In the genomic region with DNA sequence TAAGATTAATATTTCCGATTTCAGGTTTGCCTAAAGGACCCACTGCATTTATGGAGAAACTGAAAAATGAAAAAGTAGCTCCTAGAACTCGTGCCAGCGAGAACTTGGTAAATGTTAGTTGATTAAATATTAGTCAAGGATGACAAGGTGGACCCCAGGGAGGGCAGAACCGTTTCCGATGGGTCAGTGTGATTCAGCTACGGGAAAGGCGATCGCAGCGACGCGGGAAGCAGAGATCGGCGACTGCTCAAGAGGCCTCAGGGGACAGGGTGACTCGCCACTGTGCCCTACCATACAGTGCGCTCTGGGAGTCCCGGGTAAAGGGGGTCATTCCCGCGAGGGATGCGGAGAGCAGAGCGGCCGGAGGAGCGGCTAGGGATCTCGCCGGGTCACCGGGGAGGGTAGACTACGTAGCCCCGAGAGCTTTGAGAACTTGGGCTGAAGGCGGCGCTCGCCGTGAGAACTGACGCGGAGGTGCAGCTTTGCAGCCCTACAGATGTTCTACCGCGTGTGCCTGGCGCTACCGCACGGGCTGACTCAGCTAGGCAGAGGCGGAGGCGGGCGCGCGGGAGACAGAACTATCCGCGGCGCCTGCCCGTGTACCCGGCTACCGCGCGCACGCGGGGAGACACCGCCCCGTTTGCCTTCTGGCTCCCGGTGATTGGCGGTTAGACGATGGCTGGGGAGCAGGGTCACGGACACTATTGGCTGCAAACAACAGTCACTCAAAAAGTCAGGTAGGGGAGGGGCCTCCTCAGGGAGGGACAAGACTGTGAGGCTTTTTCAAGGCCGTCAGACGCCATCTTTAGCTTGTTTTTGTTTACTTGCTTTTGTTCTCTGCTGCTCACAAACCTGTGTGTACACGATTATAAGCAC, we compare ENCODE assay signal across 8 cellular contexts. TPM values are rescaled to one million over a fixed set of nuclear protein-coding genes. Genes with fewer than 3 reads are reported as not detected.
A peak's percentile ranks its signal among the peaks of the same experiment; 100 is the strongest.
DNase-seq lines count a peak whose midpoint lies in the region; ATAC-seq and TF ChIP-seq lines count a peak whose summit lies in the region.

No MANE protein-coding gene starts in this region.

- DNase-seq in Caco-2 (peak; percentile 97), HT1080 (ENCODE audit: low read depth) (peak; percentile 97), NOMO-1 treated with DMSO at 0.1 percent for 48 hours (lab: John Stamatoyannopoulos, UW; ENCODE audit: unreplicated experiment) (peak; percentile 98), endodermal cell (peak; percentile 98)
- DNase-seq in activated CD8-positive, alpha-beta memory T cell treated with anti-CD3 and anti-CD28 coated beads, Interleukin-2, amount 50 U/mL, for 1 hour (ENCODE audit: extremely low read depth): peak; percentile 92
- peak; percentile 95 to 97 for DNase-seq in stimulated activated CD8-positive, alpha-beta memory T cell treated with anti-CD3 and anti-CD28 coated beads, Interleukin-15, amount 100 ng/mL, for 4 hours (ENCODE audit: low read depth in 2 of 2)

- CTCF ChIA-PET in Caco-2 (lab: Charles Lee): interaction anchor here (0.6 to 2.5 kb wide), 20 partner anchors 9 to 437 kb away, joined by 3 to 43 read pairs (median 5); a partner anchor contains a TSS

- peaks cover 21% of the 10 kb centered on the region for H3K36me3 Mint-ChIP-seq in Caco-2 (ENCODE audit: insufficient read depth, unreplicated experiment)
- no peaks in the 10 kb centered on the region for H3K36me3 Mint-ChIP-seq in endodermal cell (ENCODE audit: low read depth)

- no peaks in the 10 kb centered on the region for H3K9me3 ChIP-seq in Caco-2
- no peaks in the 10 kb centered on the region for H3K9me3 ChIP-seq in endodermal cell (ENCODE audit: control insufficient read depth, low read length)
- H3K9me3 ChIP-seq in mesodermal cell (ENCODE audit: control insufficient read depth, low read length): no peaks in the 10 kb centered on the region

- intact Hi-C loops in Caco-2 (cut with micrococcal nuclease; ENCODE audit: unreplicated experiment): loop anchor here (1.0 to 2.0 kb wide), 2 partner anchors 28 to 50 kb away; a partner anchor contains a TSS

- H3K4me1 Mint-ChIP-seq in Caco-2 (ENCODE audit: low read depth, unreplicated experiment) (peaks cover 15% of the 10 kb centered on the region), endodermal cell (peaks cover 19% of the 10 kb centered on the region)

- POLR2A ChIA-PET in Caco-2 (lab: Charles Lee): interaction anchor here (0.5 to 2.2 kb wide), 17 partner anchors 8 to 549 kb away, joined by 3 to 25 read pairs (median 4); a partner anchor contains a TSS

- peak overlapping the region; percentile 99 for H3K27ac Mint-ChIP-seq in Caco-2 (ENCODE audit: unreplicated experiment)
- H3K27ac Mint-ChIP-seq in endodermal cell: peak overlapping the region; percentile 95

- no peaks in the 10 kb centered on the region for H3K9me3 Mint-ChIP-seq in Caco-2 (ENCODE audit: unreplicated experiment)
- peaks cover 3% of the 10 kb centered on the region for H3K9me3 Mint-ChIP-seq in endodermal cell

- peak overlapping the region; percentile 63 for H3K4me3 ChIP-seq in Caco-2 (ENCODE audit: low read depth, low read length)
- H3K4me3 ChIP-seq in endodermal cell (ENCODE audit: low read length): peak overlapping the region; percentile 92
- H3K4me3 ChIP-seq in mesodermal cell (ENCODE audit: extremely low read depth, insufficient read depth, low read length, poor library complexity, severe bottlenecking): peak overlapping the region; percentile 52

- BruUV-seq in Caco-2 (replicated peaks; lab: Mats Ljungman, UMichigan): TSS peak; percentile 6

- H3K9ac ChIP-seq in endodermal cell (ENCODE audit: extremely low read depth, low read length, poor library complexity, severe bottlenecking): peak overlapping the region; percentile 73

- ATAC-seq in GM21360 (IDR thresholded peaks at IDR 0.05; ENCODE audit: unreplicated experiment): peak; percentile 90

- H3K27ac ChIP-seq in endodermal cell (ENCODE audit: low read depth, low read length): peak overlapping the region; percentile 69
- H3K27ac ChIP-seq in mesodermal cell (ENCODE audit: low read depth, low read length, severe bottlenecking): peak overlapping the region; percentile 93

- H3K27me3 ChIP-seq in Caco-2 (replicated peaks; ENCODE audit: control insufficient read depth, insufficient read depth, low read length) (no peaks in the 10 kb centered on the region), endodermal cell (ENCODE audit: control insufficient read depth, insufficient read depth, low read length, poor library complexity, severe bottlenecking) (no peaks in the 10 kb centered on the region)

- peak; percentile 13 to 44 for TF ChIP-seq CTCF in Caco-2 (IDR thresholded peaks at IDR 0.05; ENCODE audit: insufficient read depth in 1 of 2, low read depth in 1 of 2, low read length in 1 of 2, severe bottlenecking in 1 of 2, unreplicated experiment in 1 of 2)
- TF ChIP-seq CTCF in endodermal cell (conservative IDR thresholded peaks at IDR 0.05): peak; percentile 58

- H3K27me3 Mint-ChIP-seq in Caco-2 (ENCODE audit: insufficient read depth, unreplicated experiment) (no peaks in the 10 kb centered on the region), endodermal cell (ENCODE audit: insufficient read depth) (no peaks in the 10 kb centered on the region)

- WGBS in endodermal cell (ENCODE audit: insufficient coverage in 1 of 2, insufficient read length in 1 of 2), 2 experiments: 0 to 1% methylated on average over 45 to 62 of the region's 62 CpGs
- WGBS in mesodermal cell (ENCODE audit: insufficient coverage in 2 of 2), 2 experiments: 0 to 2% methylated on average over 55 to 61 of the region's 62 CpGs

- H3K4me1 ChIP-seq in Caco-2 (peaks cover 14% of the 10 kb centered on the region), endodermal cell (ENCODE audit: control insufficient read depth, insufficient read depth, low read length) (peaks cover 4% of the 10 kb centered on the region), mesodermal cell (ENCODE audit: control insufficient read depth, insufficient read depth, low read length, poor library complexity, severe bottlenecking) (peaks cover 6% of the 10 kb centered on the region)

- no peaks in the 10 kb centered on the region for H3K36me3 ChIP-seq in Caco-2 (ENCODE audit: control insufficient read depth, insufficient read depth, low read length)
- H3K36me3 ChIP-seq in endodermal cell (ENCODE audit: control insufficient read depth, insufficient read depth, low read length): no peaks in the 10 kb centered on the region
- H3K36me3 ChIP-seq in mesodermal cell (ENCODE audit: control insufficient read depth, insufficient read depth, low read length): no peaks in the 10 kb centered on the region

- H3K4me3 Mint-ChIP-seq in Caco-2 (ENCODE audit: unreplicated experiment) (peak overlapping the region; percentile 100), endodermal cell (peak overlapping the region; percentile 79)

RNA-seq across cellular contexts. Expression of a gene that starts 3.2 kb away (rescaled TPM):
- total RNA-seq in Caco-2 (2022) (7.2 and 7.8 TPM in 2 replicates), endodermal cell (1 to 10 TPM; 7.0 to 9.4 TPM)
- 4.6 and 7.4 TPM in 2 replicates for total RNA-seq in HT1080 (2014; rRNA removed; shearing (Covaris generic))
- polyA plus RNA-seq in HT1080 (2015; cell fraction: cytosol; rRNA removed): 8.8 and 10.7 TPM in 2 replicates
- polyA plus RNA-seq in HT1080 (2015; cell fraction: nucleus; rRNA removed): 6.9 and 11.2 TPM in 2 replicates
- polyA plus RNA-seq in endodermal cell (2013, experiment 1 of 2): 9.6 TPM
- 11.2 TPM for polyA plus RNA-seq in endodermal cell (2013, experiment 2 of 2)
- polyA plus RNA-seq in mesodermal cell (2013, experiment 1 of 2): 10.8 TPM
- polyA plus RNA-seq in mesodermal cell (2013, experiment 2 of 2): 11.3 TPM

RNA-seq across cellular contexts. Expression of a gene that starts 24.4 kb away (rescaled TPM):
- total RNA-seq in Caco-2 (2022) (184 and 211 TPM in 2 replicates), endodermal cell (10 to 100 TPM; 34.2 to 51.4 TPM)
- 89.2 and 89.8 TPM in 2 replicates for total RNA-seq in HT1080 (2014; rRNA removed; shearing (Covaris generic))
- polyA plus RNA-seq in HT1080 (2015; cell fraction: cytosol; rRNA removed): 55.1 and 58.6 TPM in 2 replicates
- 92.6 and 98.4 TPM in 2 replicates for polyA plus RNA-seq in HT1080 (2015; cell fraction: nucleus; rRNA removed)
- 46.6 TPM for polyA plus RNA-seq in endodermal cell (2013, experiment 1 of 2)
- polyA plus RNA-seq in endodermal cell (2013, experiment 2 of 2): 47.8 TPM
- 28.9 TPM for polyA plus RNA-seq in mesodermal cell (2013, experiment 1 of 2)
- 32.1 TPM for polyA plus RNA-seq in mesodermal cell (2013, experiment 2 of 2)

RNA-seq across cellular contexts. Expression of a gene that starts 27.9 kb away (rescaled TPM):
- 172 and 189 TPM in 2 replicates for total RNA-seq in Caco-2 (2022)
- total RNA-seq in HT1080 (2014; rRNA removed; shearing (Covaris generic)): 335 and 366 TPM in 2 replicates
- polyA plus RNA-seq in HT1080 (2015; cell fraction: cytosol; rRNA removed): 247 and 318 TPM in 2 replicates
- polyA plus RNA-seq in HT1080 (2015; cell fraction: nucleus; rRNA removed): 201 and 216 TPM in 2 replicates
- total RNA-seq in endodermal cell: 100 to 1,000 TPM; 227 to 257 TPM
- polyA plus RNA-seq in endodermal cell (2013, experiment 1 of 2): 176 TPM
- polyA plus RNA-seq in endodermal cell (2013, experiment 2 of 2): 169 TPM
- 205 TPM for polyA plus RNA-seq in mesodermal cell (2013, experiment 1 of 2)
- 202 TPM for polyA plus RNA-seq in mesodermal cell (2013, experiment 2 of 2)

RNA-seq across cellular contexts. Expression of a gene that starts 35.2 kb away (rescaled TPM):
- total RNA-seq in Caco-2 (2022): not detected in 2 replicates
- total RNA-seq in HT1080 (2014; rRNA removed; shearing (Covaris generic)): 0.10 TPM in 1 of 2 replicates, not detected in the other
- not detected in 2 replicates for polyA plus RNA-seq in HT1080 (2015; cell fraction: cytosol; rRNA removed)
- not detected in 2 replicates for polyA plus RNA-seq in HT1080 (2015; cell fraction: nucleus; rRNA removed)
- not detected for total RNA-seq in endodermal cell
- not detected for polyA plus RNA-seq in endodermal cell (2013, experiment 1 of 2)
- not detected for polyA plus RNA-seq in endodermal cell (2013, experiment 2 of 2)
- not detected for polyA plus RNA-seq in mesodermal cell (2013, experiment 1 of 2)
- polyA plus RNA-seq in mesodermal cell (2013, experiment 2 of 2): not detected

RNA-seq across cellular contexts. Expression of a gene that starts 49.9 kb away (rescaled TPM):
- total RNA-seq in Caco-2 (2022): 67.7 and 70.7 TPM in 2 replicates
- total RNA-seq in HT1080 (2014; rRNA removed; shearing (Covaris generic)): 55.6 and 70.9 TPM in 2 replicates
- 64.9 and 65.3 TPM in 2 replicates for polyA plus RNA-seq in HT1080 (2015; cell fraction: cytosol; rRNA removed)
- 65.0 and 67.3 TPM in 2 replicates for polyA plus RNA-seq in HT1080 (2015; cell fraction: nucleus; rRNA removed)
- total RNA-seq in endodermal cell: 10 to 100 TPM; 43.2 to 57.1 TPM
- polyA plus RNA-seq in endodermal cell (2013, experiment 1 of 2): 64.7 TPM
- polyA plus RNA-seq in endodermal cell (2013, experiment 2 of 2): 66.1 TPM
- 51.5 TPM for polyA plus RNA-seq in mesodermal cell (2013, experiment 1 of 2)
- polyA plus RNA-seq in mesodermal cell (2013, experiment 2 of 2): 49.6 TPM

Comparison
In these comparisons a context has a peak if more than half of its experiments do, and no peak if none do; other contexts are left out.
1. Peak in every context shown above with its lines: DNase-seq, ATAC-seq, H3K4me3 ChIP-seq and H3K27ac ChIP-seq.